In genomic region chr1:228148196-228148861, GRCh38 we compare ENCODE assay signal across 12 cellular contexts. TPM values are rescaled to one million over a fixed set of nuclear protein-coding genes. Genes with fewer than 3 reads are reported as not detected.
DNase-seq lines count a peak whose midpoint lies in the region; ATAC-seq and TF ChIP-seq lines count a peak whose summit lies in the region.
"Had no signal": no experiment of that assay in that cellular context is flagged by ENCODE, and none has a peak within 500 bp of the region (broad histone marks: within the 10 kb centered on the region; RNA-seq: fewer than 3 reads in every experiment).

No MANE protein-coding gene starts in this region.

- dilution Hi-C loops in IMR-90 (cut with HindIII; ENCODE audit: low sequenced_read_pairs, unreplicated experiment), result no loop called here

- CTCF ChIA-PET in IMR-90 (lab: Yijun Ruan, JAX), result no interaction called here

- H2AK9ac ChIP-seq in IMR-90 (replicated peaks; ENCODE audit: low read depth, low read length, poor library complexity), result peak overlapping the region; percentile 51

- no peak overlapping the region for H3K18ac ChIP-seq in IMR-90 (ENCODE audit: low read depth, low read length)

- no peak overlapping the region for H3K4me2 ChIP-seq in IMR-90 (ENCODE audit: low read depth, low read length)
- H3K4me2 ChIP-seq in fibroblast of lung (ENCODE audit: extremely low read depth, insufficient read depth, low read length), result no peak overlapping the region

- BruUV-seq in IMR-90 (replicated peaks; lab: Mats Ljungman, UMichigan), result no TSS peak

- H3K36me3 ChIP-seq in ACC112 (ENCODE audit: insufficient read depth, low read length) (no peaks in the 10 kb centered on the region), IMR-90 (ENCODE audit: control insufficient read depth, insufficient read depth, low read length) (peaks cover 10% of the 10 kb centered on the region), fibroblast of lung (ENCODE audit: control insufficient read depth, insufficient read depth, low read length) (peaks cover 16% of the 10 kb centered on the region)

- H3K27ac ChIP-seq in ACC112 (ENCODE audit: low read depth, low read length) (peak overlapping the region; percentile 49), IMR-90 (ENCODE audit: insufficient read depth, low read length) (no peak overlapping the region; the same call in 1 of the 2 replicates), fibroblast of lung (ENCODE audit: insufficient read depth, low read length) (peak overlapping the region; percentile 65)

- peaks cover 57% of the 10 kb centered on the region for H3K79me2 ChIP-seq in ACC112 (ENCODE audit: control insufficient read depth, insufficient read depth, low read length, unreplicated experiment)
- H3K79me2 ChIP-seq in fibroblast of lung (ENCODE audit: control insufficient read depth, insufficient read depth, low read length), result peaks cover 55% of the 10 kb centered on the region

- H3K9me1 ChIP-seq in IMR-90 (ENCODE audit: insufficient read depth, low read length), result peaks cover 12% of the 10 kb centered on the region

- no peak overlapping the region for H2BK120ac ChIP-seq in IMR-90 (ENCODE audit: low read depth, low read length)

- H4K5ac ChIP-seq in IMR-90 (ENCODE audit: low read depth, low read length), result no peak overlapping the region

- no peak overlapping the region for H2BK15ac ChIP-seq in IMR-90 (ENCODE audit: low read depth, low read length)

- TF ChIP-seq CTCF in IMR-90 (conservative IDR thresholded peaks at IDR 0.05; ENCODE audit: low read depth, low read length), result no peak
- TF ChIP-seq CTCF in fibroblast of lung (conservative IDR thresholded peaks at IDR 0.05 in 1 of 2, IDR thresholded peaks at IDR 0.05 in 1 of 2; ENCODE audit: low read depth in 1 of 2, low read length in 2 of 2), result no peak

- H3K27me3 ChIP-seq in ACC112 (ENCODE audit: insufficient read depth, low read length), result no peaks in the 10 kb centered on the region
- H3K27me3 ChIP-seq in IMR-90 (ENCODE audit: control insufficient read depth, insufficient read depth, low read length), result no peaks in the 10 kb centered on the region
- H3K27me3 ChIP-seq in fibroblast of lung (ENCODE audit: control insufficient read depth, insufficient read depth, low read length), result no peaks in the 10 kb centered on the region

- H3K79me1 ChIP-seq in IMR-90 (ENCODE audit: low read depth in 1 of 2, low read length in 2 of 2), result peaks cover 9 to 65% of the 10 kb centered on the region in 2 experiments

- no peak overlapping the region for H2BK20ac ChIP-seq in IMR-90 (ENCODE audit: low read depth, low read length)

- no peak overlapping the region for H3K4me3 ChIP-seq in ACC112 (ENCODE audit: low read depth, low read length)
- H3K4me3 ChIP-seq in IMR-90 (ENCODE audit: insufficient read depth, low read depth, low read length), result no peak overlapping the region
- H3K4me3 ChIP-seq in fibroblast of lung (replicated peaks in 1 of 4; ENCODE audit: control extremely low read depth in 1 of 4, insufficient read depth in 1 of 4, low read depth in 3 of 4, low read length in 4 of 4), result no peak overlapping the region

- no peak overlapping the region for H4K91ac ChIP-seq in IMR-90 (ENCODE audit: insufficient read depth, low read depth, low read length)

- WGBS in IMR-90 (ENCODE audit: extremely low coverage in 2 of 2, insufficient read length in 1 of 2), 2 experiments, result 100% methylated on average over 2 of the region's 18 CpGs; no CpG with 5 or more reads in 1 of the 2 experiments

- H3K4ac ChIP-seq in IMR-90 (ENCODE audit: low read depth, low read length), result no peak overlapping the region

- TF ChIP-seq POLR2A in IMR-90 (IDR thresholded peaks at IDR 0.05; ENCODE audit: low read depth, low read length), result no peak

- H2AFZ ChIP-seq in ACC112 (ENCODE audit: low read length, unreplicated experiment) (no peak overlapping the region), IMR-90 (replicated peaks; ENCODE audit: low read length, poor library complexity) (peak overlapping the region; percentile 44), fibroblast of lung (ENCODE audit: low read length) (no peak overlapping the region)

- intact Hi-C loops in IMR-90 (cut with micrococcal nuclease), result no loop called here
- intact Hi-C loops in posterior vena cava (cut with DNase I), result no loop called here

- POLR2A ChIA-PET in IMR-90 (lab: Charles Lee; ENCODE audit: unreplicated experiment), result no interaction called here

- no peak for TF ChIP-seq RAD21 in IMR-90 (IDR thresholded peaks at IDR 0.05; ENCODE audit: low read length)

- no peak overlapping the region for H3K14ac ChIP-seq in IMR-90 (replicated peaks; ENCODE audit: low read depth, low read length)

- in situ Hi-C loops in IMR-90 (cut with MboI; ENCODE audit: low sequenced_read_pairs), result no loop called here

- no peak overlapping the region for H3K56ac ChIP-seq in IMR-90 (ENCODE audit: extremely low read depth, insufficient read depth, low read length)

- ATAC-seq in IMR-90 (ENCODE audit: low read depth) (no peak), HG03457 (IDR thresholded peaks at IDR 0.05; ENCODE audit: unreplicated experiment) (no peak)
- ATAC-seq: activated CD8-positive, alpha-beta memory T cell treated with anti-CD3 and anti-CD28 coated beads, Interleukin-2, amount 10 ng/mL, durations not matched to agents 7 days and 5 days had no signal

- H2BK5ac ChIP-seq in IMR-90 (ENCODE audit: low read depth, low read length, poor library complexity, severe bottlenecking), result no peak overlapping the region

- no peak overlapping the region for H3K23ac ChIP-seq in IMR-90 (ENCODE audit: low read depth, low read length)

- DNase-seq in IMR-90 (no peak), fibroblast of lung (ENCODE audit: low read depth in 2 of 2) (no peak), posterior vena cava (ENCODE audit: low spot score) (peak; percentile 73), HK-2 (ENCODE audit: unreplicated experiment) (no peak), NCI-H526 treated with DMSO at 0.1 percent for 48 hours (lab: John Stamatoyannopoulos, UW) (no peak), inferior parietal cortex (ENCODE audit: extremely low spot score) (no peak)
- DNase-seq: activated CD8-positive, alpha-beta memory T cell treated with anti-CD3 and anti-CD28 coated beads, Interleukin-2, amount 10 ng/mL, durations not matched to agents 7 days and 5 days; NCI-H146; stimulated activated CD4-positive, alpha-beta T cell treated with anti-CD3 and anti-CD28 coated beads, Interleukin-2, amount 100 ng/mL, for 24 hours; stimulated activated naive CD4-positive, alpha-beta T cell treated with Interleukin-2 at 50 U/mL for 16 hours had no signal

- H3K9me3 ChIP-seq in IMR-90 (ENCODE audit: control insufficient read depth, insufficient read depth, low read length), result no peaks in the 10 kb centered on the region
- no peaks in the 10 kb centered on the region for H3K9me3 ChIP-seq in fibroblast of lung (ENCODE audit: control insufficient read depth, insufficient read depth, low read depth, low read length)

- peaks cover 37% of the 10 kb centered on the region for H3K4me1 ChIP-seq in ACC112 (ENCODE audit: control insufficient read depth, insufficient read depth, low read length, unreplicated experiment)
- peaks cover 23% of the 10 kb centered on the region for H3K4me1 ChIP-seq in IMR-90 (ENCODE audit: control insufficient read depth, insufficient read depth, low read length)
- H3K4me1 ChIP-seq in fibroblast of lung (ENCODE audit: control insufficient read depth, extremely low read depth, insufficient read depth, low read length), result peaks cover 34% of the 10 kb centered on the region

- H2AK5ac ChIP-seq in IMR-90 (ENCODE audit: low read depth, low read length), result no peak overlapping the region; the same call in 1 of the 2 replicates

- peaks cover 45% of the 10 kb centered on the region for H4K20me1 ChIP-seq in IMR-90 (ENCODE audit: insufficient read depth, low read length)
- H4K20me1 ChIP-seq in fibroblast of lung (ENCODE audit: control insufficient read depth, extremely low read depth, insufficient read depth, low read length), result no peaks in the 10 kb centered on the region

- H3K9ac ChIP-seq in IMR-90 (ENCODE audit: low read depth, low read length), result no peak overlapping the region
- H3K9ac ChIP-seq in fibroblast of lung (ENCODE audit: insufficient read depth, low read length), result no peak overlapping the region

- peak overlapping the region in 1 of 2 experiments; percentile 58; a peak in 1 of 4 replicates for H4K8ac ChIP-seq in IMR-90 (ENCODE audit: low read depth in 2 of 2, low read length in 2 of 2)

RNA-seq across cellular contexts. Expression of gene GJC2, which starts 1.4 kb away (rescaled TPM):
- total RNA-seq in IMR-90 (2012; rRNA removed) (1.1 and 1.4 TPM in 2 replicates), fibroblast of lung (6.7 and 13.4 TPM in 2 replicates), posterior vena cava (1 to 10 TPM; 6.9 to 8.2 TPM)
- polyA plus RNA-seq in IMR-90 (2012; rRNA removed) (1.7 and 2.6 TPM in 2 replicates), fibroblast of lung (1.3 and 1.4 TPM in 2 replicates)
- polyA plus RNA-seq in IMR-90 (2012; cell fraction: cytosol; rRNA removed), result 1.5 and 2.6 TPM in 2 replicates
- polyA plus RNA-seq in IMR-90 (2012; cell fraction: nucleus; rRNA removed; ENCODE audit: low replicate concordance), result 2.1 and 4.8 TPM in 2 replicates
- polyA plus RNA-seq in fibroblast of lung (2012), result 5.0 and 5.3 TPM in 2 replicates
- polyA minus RNA-seq in fibroblast of lung (ENCODE audit: low replicate concordance), result 4.0 and 4.4 TPM in 2 replicates

RNA-seq across cellular contexts. Expression of gene GUK1, which starts 8.2 kb away (rescaled TPM):
- total RNA-seq in IMR-90 (2012; rRNA removed) (465 and 524 TPM in 2 replicates), fibroblast of lung (325 and 479 TPM in 2 replicates), posterior vena cava (100 to 1,000 TPM; 220 to 234 TPM)
- polyA plus RNA-seq in IMR-90 (2012; rRNA removed) (548 and 630 TPM in 2 replicates), fibroblast of lung (217 and 286 TPM in 2 replicates)
- polyA plus RNA-seq in IMR-90 (2012; cell fraction: cytosol; rRNA removed), result 522 and 1,067 TPM in 2 replicates
- 571 and 1,090 TPM in 2 replicates for polyA plus RNA-seq in IMR-90 (2012; cell fraction: nucleus; rRNA removed; ENCODE audit: low replicate concordance)
- polyA plus RNA-seq in fibroblast of lung (2012), result 265 and 391 TPM in 2 replicates
- 101 and 146 TPM in 2 replicates for polyA minus RNA-seq in fibroblast of lung (ENCODE audit: low replicate concordance)

RNA-seq across cellular contexts. Expression of gene IBA57, which starts 17.3 kb away (rescaled TPM):
- total RNA-seq in IMR-90 (2012; rRNA removed) (1.7 and 2.0 TPM in 2 replicates), fibroblast of lung (3.6 and 3.8 TPM in 2 replicates), posterior vena cava (1 to 10 TPM; 7.4 to 7.8 TPM)
- polyA plus RNA-seq in IMR-90 (2012; rRNA removed) (2.6 TPM in 2 replicates), fibroblast of lung (1.3 and 1.4 TPM in 2 replicates)
- 3.8 and 4.0 TPM in 2 replicates for polyA plus RNA-seq in IMR-90 (2012; cell fraction: cytosol; rRNA removed)
- polyA plus RNA-seq in IMR-90 (2012; cell fraction: nucleus; rRNA removed; ENCODE audit: low replicate concordance), result 4.9 and 9.5 TPM in 2 replicates
- 2.3 and 3.6 TPM in 2 replicates for polyA plus RNA-seq in fibroblast of lung (2012)
- 1.9 and 3.3 TPM in 2 replicates for polyA minus RNA-seq in fibroblast of lung (ENCODE audit: low replicate concordance)

RNA-seq across cellular contexts. Expression of gene MRPL55, which starts 39.2 kb away (rescaled TPM):
- total RNA-seq in IMR-90 (2012; rRNA removed) (48.9 TPM in 2 replicates), fibroblast of lung (51.7 and 61.6 TPM in 2 replicates), posterior vena cava (10 to 100 TPM; 30.0 to 30.9 TPM)
- polyA plus RNA-seq in IMR-90 (2012; rRNA removed) (95.4 and 121 TPM in 2 replicates), fibroblast of lung (39.5 and 41.0 TPM in 2 replicates)
- 115 and 152 TPM in 2 replicates for polyA plus RNA-seq in IMR-90 (2012; cell fraction: cytosol; rRNA removed)
- polyA plus RNA-seq in IMR-90 (2012; cell fraction: nucleus; rRNA removed; ENCODE audit: low replicate concordance), result 146 and 244 TPM in 2 replicates
- 55.0 and 70.4 TPM in 2 replicates for polyA plus RNA-seq in fibroblast of lung (2012)
- polyA minus RNA-seq in fibroblast of lung (ENCODE audit: low replicate concordance), result 7.1 and 30.6 TPM in 2 replicates

RNA-seq across cellular contexts. Expression of gene C1orf35, which starts 45.2 kb away (rescaled TPM):
- total RNA-seq in IMR-90 (2012; rRNA removed), result 4.3 and 4.7 TPM in 2 replicates
- polyA plus RNA-seq in IMR-90 (2012; rRNA removed), result 13.0 and 15.4 TPM in 2 replicates
- polyA plus RNA-seq in IMR-90 (2012; cell fraction: cytosol; rRNA removed), result 20.6 and 27.3 TPM in 2 replicates
- 46.8 and 78.0 TPM in 2 replicates for polyA plus RNA-seq in IMR-90 (2012; cell fraction: nucleus; rRNA removed; ENCODE audit: low replicate concordance)
- 7.6 and 8.0 TPM in 2 replicates for total RNA-seq in fibroblast of lung
- polyA plus RNA-seq in fibroblast of lung, result 4.8 and 7.0 TPM in 2 replicates
- 8.5 and 15.4 TPM in 2 replicates for polyA plus RNA-seq in fibroblast of lung (2012)
- polyA minus RNA-seq in fibroblast of lung (ENCODE audit: low replicate concordance), result 2.6 and 6.9 TPM in 2 replicates
- total RNA-seq in posterior vena cava, result 1 to 10 TPM; 7.8 to 8.0 TPM
